In genomic region chr16:76207270-76207669, GRCh38 we compare ENCODE assay signal across 1 cellular context.
TF ChIP-seq lines count a peak whose summit lies in the region.

No MANE protein-coding gene starts in this region.

TF ChIP-seq in GM23338, 12 proteins besides CTCF, POLR2A, EP300 and RAD21 (continued from another document):
- TF ChIP-seq, protein P1, sequence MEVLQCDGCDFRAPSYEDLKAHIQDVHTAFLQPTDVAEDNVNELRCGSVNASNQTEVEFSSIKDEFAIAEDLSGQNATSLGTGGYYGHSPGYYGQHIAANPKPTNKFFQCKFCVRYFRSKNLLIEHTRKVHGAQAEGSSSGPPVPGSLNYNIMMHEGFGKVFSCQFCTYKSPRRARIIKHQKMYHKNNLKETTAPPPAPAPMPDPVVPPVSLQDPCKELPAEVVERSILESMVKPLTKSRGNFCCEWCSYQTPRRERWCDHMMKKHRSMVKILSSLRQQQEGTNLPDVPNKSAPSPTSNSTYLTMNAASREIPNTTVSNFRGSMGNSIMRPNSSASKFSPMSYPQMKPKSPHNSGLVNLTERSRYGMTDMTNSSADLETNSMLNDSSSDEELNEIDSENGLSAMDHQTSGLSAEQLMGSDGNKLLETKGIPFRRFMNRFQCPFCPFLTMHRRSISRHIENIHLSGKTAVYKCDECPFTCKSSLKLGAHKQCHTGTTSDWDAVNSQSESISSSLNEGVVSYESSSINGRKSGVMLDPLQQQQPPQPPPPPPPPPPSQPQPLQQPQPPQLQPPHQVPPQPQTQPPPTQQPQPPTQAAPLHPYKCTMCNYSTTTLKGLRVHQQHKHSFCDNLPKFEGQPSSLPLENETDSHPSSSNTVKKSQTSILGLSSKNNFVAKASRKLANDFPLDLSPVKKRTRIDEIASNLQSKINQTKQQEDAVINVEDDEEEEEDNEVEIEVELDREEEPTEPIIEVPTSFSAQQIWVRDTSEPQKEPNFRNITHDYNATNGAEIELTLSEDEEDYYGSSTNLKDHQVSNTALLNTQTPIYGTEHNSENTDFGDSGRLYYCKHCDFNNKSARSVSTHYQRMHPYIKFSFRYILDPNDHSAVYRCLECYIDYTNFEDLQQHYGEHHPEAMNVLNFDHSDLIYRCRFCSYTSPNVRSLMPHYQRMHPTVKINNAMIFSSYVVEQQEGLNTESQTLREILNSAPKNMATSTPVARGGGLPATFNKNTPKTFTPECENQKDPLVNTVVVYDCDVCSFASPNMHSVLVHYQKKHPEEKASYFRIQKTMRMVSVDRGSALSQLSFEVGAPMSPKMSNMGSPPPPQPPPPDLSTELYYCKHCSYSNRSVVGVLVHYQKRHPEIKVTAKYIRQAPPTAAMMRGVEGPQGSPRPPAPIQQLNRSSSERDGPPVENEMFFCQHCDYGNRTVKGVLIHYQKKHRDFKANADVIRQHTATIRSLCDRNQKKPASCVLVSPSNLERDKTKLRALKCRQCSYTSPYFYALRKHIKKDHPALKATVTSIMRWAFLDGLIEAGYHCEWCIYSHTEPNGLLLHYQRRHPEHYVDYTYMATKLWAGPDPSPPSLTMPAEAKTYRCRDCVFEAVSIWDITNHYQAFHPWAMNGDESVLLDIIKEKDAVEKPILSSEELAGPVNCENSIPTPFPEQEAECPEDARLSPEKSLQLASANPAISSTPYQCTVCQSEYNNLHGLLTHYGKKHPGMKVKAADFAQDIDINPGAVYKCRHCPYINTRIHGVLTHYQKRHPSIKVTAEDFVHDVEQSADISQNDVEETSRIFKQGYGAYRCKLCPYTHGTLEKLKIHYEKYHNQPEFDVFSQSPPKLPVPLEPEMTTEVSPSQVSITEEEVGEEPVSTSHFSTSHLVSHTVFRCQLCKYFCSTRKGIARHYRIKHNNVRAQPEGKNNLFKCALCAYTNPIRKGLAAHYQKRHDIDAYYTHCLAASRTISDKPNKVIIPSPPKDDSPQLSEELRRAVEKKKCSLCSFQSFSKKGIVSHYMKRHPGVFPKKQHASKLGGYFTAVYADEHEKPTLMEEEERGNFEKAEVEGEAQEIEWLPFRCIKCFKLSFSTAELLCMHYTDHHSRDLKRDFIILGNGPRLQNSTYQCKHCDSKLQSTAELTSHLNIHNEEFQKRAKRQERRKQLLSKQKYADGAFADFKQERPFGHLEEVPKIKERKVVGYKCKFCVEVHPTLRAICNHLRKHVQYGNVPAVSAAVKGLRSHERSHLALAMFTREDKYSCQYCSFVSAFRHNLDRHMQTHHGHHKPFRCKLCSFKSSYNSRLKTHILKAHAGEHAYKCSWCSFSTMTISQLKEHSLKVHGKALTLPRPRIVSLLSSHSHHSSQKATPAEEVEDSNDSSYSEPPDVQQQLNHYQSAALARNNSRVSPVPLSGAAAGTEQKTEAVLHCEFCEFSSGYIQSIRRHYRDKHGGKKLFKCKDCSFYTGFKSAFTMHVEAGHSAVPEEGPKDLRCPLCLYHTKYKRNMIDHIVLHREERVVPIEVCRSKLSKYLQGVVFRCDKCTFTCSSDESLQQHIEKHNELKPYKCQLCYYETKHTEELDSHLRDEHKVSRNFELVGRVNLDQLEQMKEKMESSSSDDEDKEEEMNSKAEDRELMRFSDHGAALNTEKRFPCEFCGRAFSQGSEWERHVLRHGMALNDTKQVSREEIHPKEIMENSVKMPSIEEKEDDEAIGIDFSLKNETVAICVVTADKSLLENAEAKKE (CRISPR knock-in tag; IDR thresholded peaks at IDR 0.05): no peak
- no peak for TF ChIP-seq JUNB (IDR thresholded peaks at IDR 0.05; ENCODE audit: unreplicated experiment)
- TF ChIP-seq CREB1 (CRISPR knock-in tag; IDR thresholded peaks at IDR 0.05; ENCODE audit: low read depth): no peak
- no peak for TF ChIP-seq ETS1 (IDR thresholded peaks at IDR 0.05)
- TF ChIP-seq POLR2AphosphoS5 (IDR thresholded peaks at IDR 0.05; ENCODE audit: low read depth): no peak
- no peak for TF ChIP-seq EZH2 (IDR thresholded peaks at IDR 0.05; ENCODE audit: low read depth, unreplicated experiment)
- TF ChIP-seq EZH2phosphoT487 (IDR thresholded peaks at IDR 0.05; ENCODE audit: unreplicated experiment): no peak
- no peak for TF ChIP-seq ZNF331 (CRISPR knock-in tag; IDR thresholded peaks at IDR 0.05; ENCODE audit: low read depth)
- no peak for TF ChIP-seq STAT1 (IDR thresholded peaks at IDR 0.05; ENCODE audit: unreplicated experiment)
- TF ChIP-seq NANOG (IDR thresholded peaks at IDR 0.05; ENCODE audit: borderline replicate concordance): no peak
- TF ChIP-seq ZNF114 (CRISPR knock-in tag; IDR thresholded peaks at IDR 0.05): no peak
TF ChIP-seq in GM23338: peak in this region for 0.
